Comparison of ENCODE assay signal across 30 cellular contexts in genomic region chr7:155407799-155408198, GRCh38. TPM values are rescaled to one million over a fixed set of nuclear protein-coding genes. Genes with fewer than 3 reads are reported as not detected.
DNase-seq lines count a peak whose midpoint lies in the region; ATAC-seq, FAIRE-seq and TF ChIP-seq lines count a peak whose summit lies in the region.
"Had no signal": no experiment of that assay in that cellular context is flagged by ENCODE, and none has a peak within 500 bp of the region (broad histone marks: within the 10 kb centered on the region; RNA-seq: fewer than 3 reads in every experiment).

No MANE protein-coding gene starts in this region.

- no peak overlapping the region for H2BK5ac ChIP-seq in H1 (ENCODE audit: low read depth, low read length)

- peaks cover 12% of the 10 kb centered on the region; the same call in 1 of the 2 replicates for H3K23me2 ChIP-seq in H1 (ENCODE audit: low read depth, low read length)

- no peaks in the 10 kb centered on the region for H3K79me2 ChIP-seq in H1 (ENCODE audit: control insufficient read depth in 1 of 2, insufficient read depth in 2 of 2, low read length in 2 of 2)

- peaks cover 5 to 7% of the 10 kb centered on the region in 2 experiments for H4K20me1 ChIP-seq in H1 (replicated peaks in 1 of 2; ENCODE audit: control insufficient read depth in 1 of 2, insufficient read depth in 2 of 2, low read length in 2 of 2)

- H3K9ac ChIP-seq in H1 (replicated peaks in 1 of 4; ENCODE audit: extremely low read depth in 1 of 4, low read depth in 3 of 4, low read length in 3 of 4) = no peak overlapping the region
- H3K9ac ChIP-seq: BLaER1 had no signal

- ATAC-seq in GM18511 (IDR thresholded peaks at IDR 0.05; ENCODE audit: unreplicated experiment) (no peak), HG03342 (IDR thresholded peaks at IDR 0.05; ENCODE audit: unreplicated experiment) (no peak), HG03025 (IDR thresholded peaks at IDR 0.05; ENCODE audit: low FRiP score, unreplicated experiment) (no peak)
- ATAC-seq: GM12878 had no signal

- H2BK15ac ChIP-seq in H1 (ENCODE audit: low read length) = peak overlapping the region; percentile 29; the same call in 1 of the 2 replicates

- no peaks in the 10 kb centered on the region for H3K36me3 ChIP-seq in H1 (ENCODE audit: control insufficient read depth in 2 of 4, insufficient read depth in 4 of 4, low read length in 3 of 4)
- H3K36me3 ChIP-seq: BE2C, BLaER1 had no signal

- H3K27me3 ChIP-seq in H1 (replicated peaks in 1 of 4; ENCODE audit: control insufficient read depth in 3 of 4, extremely low read depth in 1 of 4, insufficient read depth in 3 of 4, low read length in 3 of 4) = peaks cover 0 to 4% (median 0%) of the 10 kb centered on the region in 4 experiments; a peak in 3 of 7 replicates

- no peak overlapping the region for H4K8ac ChIP-seq in H1 (ENCODE audit: extremely low read depth, insufficient read depth, low read length)

- H2BK120ac ChIP-seq in H1 (replicated peaks; ENCODE audit: low read depth, low read length) = no peak overlapping the region

- H3K18ac ChIP-seq in H1 (ENCODE audit: extremely low read depth, low read length) = no peak overlapping the region

- TF ChIP-seq EP300 in H1 (IDR thresholded peaks at IDR 0.05; ENCODE audit: borderline replicate concordance in 1 of 2, low read depth in 2 of 2, low read length in 2 of 2) = no peak

- no peak for TF ChIP-seq CTCF in H1 (IDR thresholded peaks at IDR 0.05; ENCODE audit: control extremely low read depth in 1 of 3, insufficient read depth in 1 of 3, low read depth in 1 of 3, low read length in 3 of 3)

- H3K4me3 ChIP-seq in H1 (ENCODE audit: extremely low read depth in 1 of 4, insufficient read depth in 2 of 4, low read depth in 3 of 4, low read length in 4 of 4) = no peak overlapping the region
- H3K4me3 ChIP-seq: BLaER1, GM12878 had no signal

- no peak overlapping the region for H2BK12ac ChIP-seq in H1 (ENCODE audit: low read depth, low read length)

- H3K4ac ChIP-seq in H1 (replicated peaks; ENCODE audit: insufficient read length, low read depth, low read length) = no peak overlapping the region

- CTCF ChIA-PET in HEK293T (lab: Yijun Ruan, JAX) (no interaction called here), H1 (lab: Charles Lee; ENCODE audit: partially characterized antibody) (no interaction called here)

- H3K56ac ChIP-seq in H1 (replicated peaks; ENCODE audit: insufficient read length, low read depth, low read length) = no peak overlapping the region

- H2AFZ ChIP-seq in H1 (ENCODE audit: low read length) = no peak overlapping the region

- WGBS in H1 (ENCODE audit: extremely low coverage in 1 of 2, insufficient coverage in 1 of 2, insufficient read length in 1 of 2, insufficient replicate concordance in 2 of 2, low coverage in 1 of 2, low lambda C conversion rate in 2 of 2, missing lambda C conversion rate in 1 of 2), 2 experiments = 100% methylated on average over 1 of the region's 2 CpGs

- H3K14ac ChIP-seq in H1 (ENCODE audit: insufficient read length) = no peak overlapping the region

- no peaks in the 10 kb centered on the region for H3K9me3 ChIP-seq in H1 (ENCODE audit: insufficient read depth in 2 of 2, low read depth in 1 of 2, low read length in 1 of 2)
- H3K9me3 ChIP-seq: BE2C, BLaER1 had no signal

- POLR2A ChIA-PET in HEK293T (lab: Yijun Ruan, JAX) (no interaction called here), H1 (lab: Charles Lee; ENCODE audit: partially characterized antibody) (no interaction called here)

- no peaks in the 10 kb centered on the region for H3K79me1 ChIP-seq in H1 (ENCODE audit: low read depth, low read length)

- no peak overlapping the region for H4K91ac ChIP-seq in H1 (replicated peaks; ENCODE audit: insufficient read length, low read length)

- H3K23ac ChIP-seq in H1 (ENCODE audit: insufficient read length) = no peak overlapping the region

- no peak overlapping the region for H2AK5ac ChIP-seq in H1 (ENCODE audit: low read depth, low read length)

- TF ChIP-seq POLR2A in H1 (IDR thresholded peaks at IDR 0.05; ENCODE audit: control extremely low read depth in 1 of 2, low read depth in 2 of 2, low read length in 2 of 2) = no peak

- no peak for TF ChIP-seq RAD21 in H1 (IDR thresholded peaks at IDR 0.05 in 1 of 2, conservative IDR thresholded peaks at IDR 0.05 in 1 of 2; ENCODE audit: low read depth in 2 of 2, low read length in 2 of 2)

- FAIRE-seq in H1 (lab: Jason Lieb, UNC) = no peak
- FAIRE-seq: A204.1, GM12878, GM12892, GM18507, GM19239 had no signal

- no peak for DNase-seq in HEK293T (ENCODE audit: extremely low spot score)
- no peak for DNase-seq in H1 (ENCODE audit: low read depth in 1 of 2, low spot score in 2 of 2)
- DNase-seq: 8988T; ACHN; BE2C; C1 segment of cervical spinal cord; CD4-positive, alpha-beta memory T cell; CD4-positive, CD25-positive, alpha-beta regulatory T cell; CD8-positive, alpha-beta memory T cell; COR-L47; DMS 273 treated with DMSO at 0.1 percent for 48 hours; DMS153; DMS53; DMS79; DND-41; EL; GDM1 had no signal

- H2BK20ac ChIP-seq in H1 (ENCODE audit: low read length) = no peak overlapping the region

- peaks cover 0 to 11% (median 5%) of the 10 kb centered on the region in 4 experiments; a peak in 6 of 7 replicates for H3K4me1 ChIP-seq in H1 (replicated peaks in 1 of 4; ENCODE audit: control insufficient read depth in 3 of 4, insufficient read depth in 4 of 4, low read length in 3 of 4)
- H3K4me1 ChIP-seq: BE2C had no signal

- no peak overlapping the region for H3K4me2 ChIP-seq in H1 (ENCODE audit: insufficient read depth in 1 of 2, low read depth in 2 of 2, low read length in 2 of 2)
- H3K4me2 ChIP-seq: BLaER1 had no signal

- no peak overlapping the region for H4K5ac ChIP-seq in H1 (ENCODE audit: insufficient read length, low read depth, low read length)

- no peak overlapping the region for H3K27ac ChIP-seq in H1 (ENCODE audit: low read depth, low read length)
- H3K27ac ChIP-seq: BLaER1 had no signal

TF ChIP-seq in HEK293T, 16 proteins besides CTCF, POLR2A, EP300 and RAD21:
- TF ChIP-seq TARDBP (IDR thresholded peaks at IDR 0.05) = 0 out of 2 replicates have a peak, but pooled peaks have one; percentile 52
- TF ChIP-seq NFRKB (IDR thresholded peaks at IDR 0.05) = no peak
TF ChIP-seq in HEK293T: peak in this region for 1.

TF ChIP-seq in H1, 55 proteins besides CTCF, POLR2A, EP300 and RAD21:
- TF ChIP-seq SP2 (IDR thresholded peaks at IDR 0.05; ENCODE audit: low read length) = no peak
- TF ChIP-seq BCL11A (IDR thresholded peaks at IDR 0.05; ENCODE audit: low read depth in 2 of 2, low read length in 2 of 2) = no peak
- TF ChIP-seq EZH2 (IDR thresholded peaks at IDR 0.05; ENCODE audit: low read depth, low read length, severe bottlenecking) = no peak
- no peak for TF ChIP-seq CEBPB (IDR thresholded peaks at IDR 0.05; ENCODE audit: low read depth, low read length)
- TF ChIP-seq CHD1 (IDR thresholded peaks at IDR 0.05; ENCODE audit: low read depth, low read length) = no peak
TF ChIP-seq in H1: peak in this region for 0.

RNA-seq across cellular contexts. Expression of gene EN2, which starts 50.1 kb away (rescaled TPM):
- not detected in 2 replicates for total RNA-seq in H1 (2021; fragmentation: NEBNext Ultra II Directional; extraction: Animal tissue kit (Norgen Biotek cat#: 25700))
- polyA plus RNA-seq in H1 (2011; rRNA removed) = 0.03 TPM in 1 of 2 replicates, not detected in the other
- polyA plus RNA-seq in H1 (2011; cell fraction: cytosol; rRNA removed) = not detected
- polyA plus RNA-seq in H1 (2011; cell fraction: nucleus; rRNA removed) = not detected
- 0.04 TPM in 1 of 4 replicates, not detected in the others for polyA plus RNA-seq in H1 (2012, experiment 1 of 2)
- polyA plus RNA-seq in H1 (2012, experiment 2 of 2) = not detected
- polyA plus RNA-seq in H1 (2013, experiment 1 of 2) = not detected
- not detected for polyA plus RNA-seq in H1 (2013, experiment 2 of 2)
- polyA minus RNA-seq in H1 (2011; rRNA and poly(A)+ RNA removed) = not detected in 2 replicates
- polyA minus RNA-seq in H1 (2011; cell fraction: cytosol; rRNA and poly(A)+ RNA removed) = not detected
- polyA minus RNA-seq in H1 (2011; cell fraction: nucleus; rRNA and poly(A)+ RNA removed) = not detected
- total RNA-seq: A673; CD4-positive, alpha-beta memory T cell; CD4-positive, CD25-positive, alpha-beta regulatory T cell; CD8-positive, alpha-beta memory T cell; G401; GM12878 had no signal
- polyA plus RNA-seq: AG04450; CD14-positive monocyte; CD4-positive, alpha-beta memory T cell; CD4-positive, CD25-positive, alpha-beta regulatory T cell; CD8-positive, alpha-beta memory T cell; GM12878 had no signal
